ENCODE assay signal across 1 cellular context in genomic region chr1:76868154-76868882, GRCh38.
A peak's percentile ranks its signal among the peaks of the same experiment; 100 is the strongest.
TF ChIP-seq lines count a peak whose summit lies in the region.

No MANE protein-coding gene starts in this region.

TF ChIP-seq in HEK293, 187 proteins besides CTCF, POLR2A, EP300 and RAD21 (continued from another document and continues in another):
- TF ChIP-seq PATZ1 (tag by site-specific recombination; IDR thresholded peaks at IDR 0.05) (peak; percentile 64), ZIC2 (tag by site-specific recombination; IDR thresholded peaks at IDR 0.05) (peak; percentile 63), ZSCAN23 (tag by site-specific recombination; IDR thresholded peaks at IDR 0.05) (no peak), ZNF394 (tag by site-specific recombination; IDR thresholded peaks at IDR 0.05; ENCODE audit: borderline replicate concordance) (peak; percentile 38; the same call in 1 of the 2 replicates), HIC1 (tag by site-specific recombination; IDR thresholded peaks at IDR 0.05) (no peak), ZNF707 (tag by site-specific recombination; IDR thresholded peaks at IDR 0.05) (no peak), ZBTB20 (tag by site-specific recombination; IDR thresholded peaks at IDR 0.05) (peak; percentile 88), ZNF18 (tag by site-specific recombination; IDR thresholded peaks at IDR 0.05) (0 out of 2 replicates have a peak, but pooled peaks have one; percentile 41), GLI4 (tag by site-specific recombination; IDR thresholded peaks at IDR 0.05) (no peak), ZNF645 (tag by site-specific recombination; IDR thresholded peaks at IDR 0.05) (no peak), ZNF169 (tag by site-specific recombination; IDR thresholded peaks at IDR 0.05) (no peak), GLIS1 (tag by site-specific recombination; IDR thresholded peaks at IDR 0.05) (peak; percentile 73), ZNF404 (tag by site-specific recombination; IDR thresholded peaks at IDR 0.05) (no peak), ZNF580 (tag by site-specific recombination; IDR thresholded peaks at IDR 0.05) (0 out of 2 replicates have a peak, but pooled peaks have one; percentile 49), GLI2 (tag by site-specific recombination; IDR thresholded peaks at IDR 0.05; ENCODE audit: borderline replicate concordance, low read depth) (no peak), ATF2 (tag by site-specific recombination; IDR thresholded peaks at IDR 0.05; ENCODE audit: low read depth) (no peak), ZEB2 (tag by site-specific recombination; IDR thresholded peaks at IDR 0.05) (no peak; the same call in 1 of the 2 replicates), SCRT1 (tag by site-specific recombination; IDR thresholded peaks at IDR 0.05; ENCODE audit: borderline replicate concordance) (peak; percentile 82), ZFP37 (tag by site-specific recombination; IDR thresholded peaks at IDR 0.05) (no peak), SETDB1 (IDR thresholded peaks at IDR 0.05; ENCODE audit: insufficient read length, low read length) (no peak), BCL11B (tag by site-specific recombination; IDR thresholded peaks at IDR 0.05; ENCODE audit: low read depth) (no peak), ZNF10 (tag by site-specific recombination; IDR thresholded peaks at IDR 0.05) (peak; percentile 41; the same call in 1 of the 2 replicates), ZNF600 (tag by site-specific recombination; IDR thresholded peaks at IDR 0.05) (peak; percentile 62), ZNF132 (tag by site-specific recombination; IDR thresholded peaks at IDR 0.05; ENCODE audit: borderline replicate concordance) (no peak), KLF8 (tag by site-specific recombination; IDR thresholded peaks at IDR 0.05) (0 out of 2 replicates have a peak, but pooled peaks have one; percentile 16), ZNF701 (tag by site-specific recombination; IDR thresholded peaks at IDR 0.05) (no peak), ZXDB (tag by site-specific recombination; IDR thresholded peaks at IDR 0.05) (0 out of 2 replicates have a peak, but pooled peaks have one; percentile 38), YY1 (tag by site-specific recombination; IDR thresholded peaks at IDR 0.05) (peak; percentile 55; the same call in 1 of the 2 replicates), ZSCAN16 (tag by site-specific recombination; IDR thresholded peaks at IDR 0.05) (no peak), HOXA7 (CRISPR knock-in tag; IDR thresholded peaks at IDR 0.05; ENCODE audit: borderline replicate concordance) (no peak), GLIS2 (tag by site-specific recombination; IDR thresholded peaks at IDR 0.05) (peak; percentile 67), ZNF843 (tag by site-specific recombination; IDR thresholded peaks at IDR 0.05) (no peak), OSR2 (tag by site-specific recombination; IDR thresholded peaks at IDR 0.05) (peak; percentile 71), ZNF26 (tag by site-specific recombination; IDR thresholded peaks at IDR 0.05) (no peak), SCRT2 (tag by site-specific recombination; IDR thresholded peaks at IDR 0.05) (peak; percentile 98), ZBTB8A (tag by site-specific recombination; IDR thresholded peaks at IDR 0.05) (peak; percentile 57), ZNF341 (tag by site-specific recombination; IDR thresholded peaks at IDR 0.05; ENCODE audit: low read depth) (peak; percentile 86), ZNF366 (tag by site-specific recombination; conservative IDR thresholded peaks at IDR 0.05) (0 out of 2 replicates have a peak, but pooled peaks have one; percentile 14), ZNF610 (tag by site-specific recombination; IDR thresholded peaks at IDR 0.05; ENCODE audit: borderline replicate concordance) (peak; percentile 80; the same call in 1 of the 2 replicates), ZNF416 (tag by site-specific recombination; IDR thresholded peaks at IDR 0.05) (no peak), ZNF449 (tag by site-specific recombination; IDR thresholded peaks at IDR 0.05) (no peak; the same call in 1 of the 2 replicates), ZNF776 (tag by site-specific recombination; IDR thresholded peaks at IDR 0.05; ENCODE audit: borderline replicate concordance) (no peak), ZFP69B (tag by site-specific recombination; IDR thresholded peaks at IDR 0.05) (peak; percentile 23; the same call in 1 of the 2 replicates), ZNF501 (tag by site-specific recombination; IDR thresholded peaks at IDR 0.05) (peak; percentile 60; the same call in 1 of the 2 replicates), ZSCAN18 (tag by site-specific recombination; IDR thresholded peaks at IDR 0.05) (no peak), ZNF426 (tag by site-specific recombination; IDR thresholded peaks at IDR 0.05) (no peak), HOXC10 (CRISPR knock-in tag; IDR thresholded peaks at IDR 0.05) (no peak), KLF16 (tag by site-specific recombination; IDR thresholded peaks at IDR 0.05) (no peak), ZBTB26 (tag by site-specific recombination; optimal IDR thresholded peaks at IDR 0.05) (peak; percentile 91), ZNF2 (tag by site-specific recombination; IDR thresholded peaks at IDR 0.05) (peak; percentile 68; the same call in 1 of the 2 replicates), ZNF521 (tag by site-specific recombination; IDR thresholded peaks at IDR 0.05) (no peak), ZBTB44 (tag by site-specific recombination; IDR thresholded peaks at IDR 0.05) (0 out of 2 replicates have a peak, but pooled peaks have one; percentile 64), ZNF391 (tag by site-specific recombination; IDR thresholded peaks at IDR 0.05; ENCODE audit: borderline replicate concordance, low read depth) (no peak)
